ENCODE assay signal across 8 cellular contexts in the genomic region with DNA sequence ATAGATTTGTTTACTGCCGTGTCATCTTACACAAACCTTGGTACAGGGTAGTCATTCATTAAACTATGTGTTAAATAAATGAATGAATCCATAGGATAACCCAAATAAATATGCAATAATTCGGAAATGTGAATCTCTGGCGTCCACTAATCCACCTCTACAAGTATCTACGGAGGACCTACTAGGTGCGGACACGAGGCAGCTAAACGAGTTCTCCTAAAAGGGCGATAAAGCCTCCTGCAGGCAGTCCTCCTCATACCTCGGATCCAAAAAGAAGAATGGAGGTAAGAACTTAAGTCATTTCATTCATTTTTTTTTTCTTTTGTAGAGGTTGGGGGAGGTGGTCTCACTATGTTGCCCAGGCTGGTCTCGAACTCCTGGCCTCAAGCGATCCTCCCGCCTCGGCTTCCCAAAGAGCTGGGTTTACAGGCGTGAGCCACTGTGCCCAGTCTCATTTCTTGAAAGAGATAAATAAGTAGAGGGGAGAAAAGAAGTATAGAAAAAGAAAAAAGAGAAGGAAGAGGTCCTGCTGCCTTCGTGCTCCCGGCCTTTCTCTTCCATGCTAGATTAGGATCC. TPM values are rescaled to one million over a fixed set of nuclear protein-coding genes. Genes with fewer than 3 reads are reported as not detected.
DNase-seq lines count a peak whose midpoint lies in the region; ATAC-seq, FAIRE-seq and TF ChIP-seq lines count a peak whose summit lies in the region.

No MANE protein-coding gene starts in this region.

- H4K91ac ChIP-seq in mesenchymal stem cell (ENCODE audit: low read length): no peak overlapping the region

- TF ChIP-seq RAD21 in HCT116 (IDR thresholded peaks at IDR 0.05; ENCODE audit: low read depth) (no peak), K562 (CRISPR knock-in tag; conservative IDR thresholded peaks at IDR 0.05 in 1 of 2, IDR thresholded peaks at IDR 0.05 in 1 of 2) (no peak)

- TF ChIP-seq CTCF in 22Rv1 (IDR thresholded peaks at IDR 0.05): no peak
- no peak for TF ChIP-seq CTCF in HCT116 (IDR thresholded peaks at IDR 0.05 in 2 of 3, conservative IDR thresholded peaks at IDR 0.05 in 1 of 3; ENCODE audit: borderline replicate concordance in 1 of 3, insufficient read depth in 1 of 3, low read depth in 2 of 3, low read length in 2 of 3)
- no peak for TF ChIP-seq CTCF in K562 (IDR thresholded peaks at IDR 0.05 in 2 of 3, conservative IDR thresholded peaks at IDR 0.05 in 1 of 3; ENCODE audit: insufficient read depth in 2 of 3, low read depth in 1 of 3, low read length in 3 of 3)

- TF ChIP-seq EP300 in K562 (IDR thresholded peaks at IDR 0.05; ENCODE audit: low read length): no peak

- H2BK12ac ChIP-seq in mesenchymal stem cell (ENCODE audit: low read length in 2 of 2): no peak overlapping the region

- ATAC-seq in HCT116 (peak; percentile 40), K562 (no peak), HG02571 (IDR thresholded peaks at IDR 0.05; ENCODE audit: unreplicated experiment) (no peak)

- H2BK120ac ChIP-seq in mesenchymal stem cell (ENCODE audit: low read depth, low read length): no peak overlapping the region

- no peak overlapping the region for H2BK5ac ChIP-seq in mesenchymal stem cell (ENCODE audit: low read depth, low read length, poor library complexity, severe bottlenecking)

- no peak overlapping the region for H3K14ac ChIP-seq in mesenchymal stem cell (ENCODE audit: low read length in 2 of 2)

- CTCF ChIA-PET in HCT116 (lab: Charles Lee) (no interaction called here), K562 (lab: Yijun Ruan, JAX; ENCODE audit: low intra/inter-chr PET ratio) (no interaction called here)

- no peaks in the 10 kb centered on the region for H3K9me1 ChIP-seq in K562 (ENCODE audit: control insufficient read depth, insufficient read depth, low read length)

- peaks cover 14% of the 10 kb centered on the region; the same call in 1 of the 2 replicates for H4K20me1 ChIP-seq in HCT116 (ENCODE audit: insufficient read depth)
- H4K20me1 ChIP-seq in K562 (replicated peaks; ENCODE audit: control insufficient read depth, insufficient read depth, low read length): peaks cover 11% of the 10 kb centered on the region; the same call in 1 of the 2 replicates

- in situ Hi-C loops in K562 (cut with MboI): no loop called here

- peak overlapping the region; percentile 77 to 89 for H3K4me3 ChIP-seq in HCT116 (replicated peaks in 1 of 2; ENCODE audit: low read depth in 1 of 2, low read length in 2 of 2)
- peak overlapping the region; percentile 86 for H3K4me3 ChIP-seq in K562
- H3K4me3 ChIP-seq in mesenchymal stem cell (ENCODE audit: insufficient read depth in 1 of 2, low read depth in 1 of 2, low read length in 2 of 2): peak overlapping the region; percentile 37 to 92

- H4K8ac ChIP-seq in mesenchymal stem cell (ENCODE audit: low read length): no peak overlapping the region

- H3K9me3 ChIP-seq in HCT116 (ENCODE audit: control insufficient read depth in 1 of 2, insufficient read depth in 1 of 2, low read depth in 1 of 2, low read length in 2 of 2): no peaks in the 10 kb centered on the region
- no peaks in the 10 kb centered on the region for H3K9me3 ChIP-seq in K562 (replicated peaks; ENCODE audit: control insufficient read depth, insufficient read depth, low read depth, low read length)
- H3K9me3 ChIP-seq in mesenchymal stem cell (ENCODE audit: control insufficient read depth, low read length): no peaks in the 10 kb centered on the region

- H2AK5ac ChIP-seq in mesenchymal stem cell (ENCODE audit: low read length, severe bottlenecking): no peak overlapping the region

- RAD21 ChIA-PET in HCT116 (lab: Charles Lee; ENCODE audit: low non-redundant PET in 1 of 2, low total read pairs in 2 of 2, uncharacterized antibody in 2 of 2, unreplicated experiment in 2 of 2): no interaction called here

- H3K9me2 ChIP-seq in HCT116 (ENCODE audit: insufficient read depth): no peaks in the 10 kb centered on the region

- no peak overlapping the region for H3K23ac ChIP-seq in mesenchymal stem cell (ENCODE audit: low read length in 2 of 2)

- intact Hi-C loops in HCT116 (cut with micrococcal nuclease) (no loop called here), K562 (cut with micrococcal nuclease) (no loop called here)

- peaks cover 11 to 20% of the 10 kb centered on the region in 2 experiments; a peak in 3 of 4 replicates for H3K4me1 ChIP-seq in HCT116 (ENCODE audit: control insufficient read depth in 1 of 2, insufficient read depth in 2 of 2, low read length in 2 of 2)
- peaks cover 18 to 22% of the 10 kb centered on the region in 2 experiments; a peak in 4 of 5 replicates for H3K4me1 ChIP-seq in K562 (replicated peaks in 1 of 2; ENCODE audit: control insufficient read depth in 2 of 2, insufficient read depth in 2 of 2, low read length in 2 of 2)
- H3K4me1 ChIP-seq in mesenchymal stem cell (ENCODE audit: control insufficient read depth, insufficient read depth, low read depth, low read length): peaks cover 7% of the 10 kb centered on the region

- H3K79me1 ChIP-seq in mesenchymal stem cell (replicated peaks; ENCODE audit: low read length, poor library complexity, severe bottlenecking): no peaks in the 10 kb centered on the region

- peak overlapping the region in 1 of 2 experiments; percentile 26 for H3K18ac ChIP-seq in mesenchymal stem cell (ENCODE audit: low read depth in 1 of 2, low read length in 2 of 2)

- BruUV-seq in HCT116 (replicated peaks; lab: Mats Ljungman, UMichigan): TSS peak; percentile 82
- BruUV-seq in K562 (replicated peaks; lab: Mats Ljungman, UMichigan): TSS peak; percentile 88

- no peak for TF ChIP-seq POLR2A in HCT116 (IDR thresholded peaks at IDR 0.05; ENCODE audit: borderline replicate concordance, extremely low read depth, insufficient read depth, insufficient read length)
- no peak for TF ChIP-seq POLR2A in K562 (conservative IDR thresholded peaks at IDR 0.05)
- no peak for TF ChIP-seq POLR2A in GM12891 (IDR thresholded peaks at IDR 0.05; ENCODE audit: low read depth, low read length)

- peak overlapping the region; percentile 88 for H3K4me2 ChIP-seq in HCT116 (ENCODE audit: low read length)
- peak overlapping the region; percentile 98 for H3K4me2 ChIP-seq in K562 (ENCODE audit: insufficient read depth, low read length)
- peak overlapping the region; percentile 73 for H3K4me2 ChIP-seq in mesenchymal stem cell (ENCODE audit: low read length, poor library complexity, severe bottlenecking)

- DNase-seq in HCT116 (ENCODE audit: low read depth, low spot score) (no peak), K562 (ENCODE audit: extremely low read depth in 1 of 4, low spot score in 3 of 4) (peak in 1 of 4 experiments; percentile 27), mesenchymal stem cell (no peak), GM12891 (ENCODE audit: insufficient read length, low spot score) (no peak), KG1 (lab: John Stamatoyannopoulos, UW) (no peak)
- no peak for DNase-seq in activated CD4-positive, CD25-positive, alpha-beta regulatory T cell treated with anti-CD3 and anti-CD28 coated beads, Interleukin-2, amount 50 U/mL, for 72 hours

- H3K27me3 ChIP-seq in HCT116 (ENCODE audit: insufficient read depth, low read length): no peaks in the 10 kb centered on the region
- no peaks in the 10 kb centered on the region for H3K27me3 ChIP-seq in K562 (ENCODE audit: control insufficient read depth in 2 of 2, insufficient read depth in 2 of 2, low read length in 2 of 2)
- no peaks in the 10 kb centered on the region for H3K27me3 ChIP-seq in mesenchymal stem cell (ENCODE audit: control insufficient read depth in 1 of 2, insufficient read depth in 1 of 2, low read length in 2 of 2)

- H2AFZ ChIP-seq in HCT116 (ENCODE audit: low read depth, low read length, poor library complexity, severe bottlenecking) (no peak overlapping the region), K562 (ENCODE audit: low read depth, low read length) (peak overlapping the region; percentile 97), mesenchymal stem cell (ENCODE audit: low read depth, low read length) (no peak overlapping the region)

- no peak for FAIRE-seq in K562 (lab: Jason Lieb, UNC)
- FAIRE-seq in GM12891 (lab: Jason Lieb, UNC): no peak

- H3K36me3 ChIP-seq in HCT116 (ENCODE audit: control insufficient read depth in 1 of 2, insufficient read depth in 2 of 2, low read length in 2 of 2): peaks cover 27 to 40% of the 10 kb centered on the region in 2 experiments; a peak in 3 of 4 replicates
- H3K36me3 ChIP-seq in K562 (ENCODE audit: control insufficient read depth, insufficient read depth, low read length): peaks cover 40% of the 10 kb centered on the region
- H3K36me3 ChIP-seq in mesenchymal stem cell (ENCODE audit: control insufficient read depth in 1 of 2, insufficient read depth in 2 of 2, low read depth in 1 of 2, low read length in 2 of 2): peaks cover 22 to 34% of the 10 kb centered on the region in 2 experiments

- H3K79me2 ChIP-seq in HCT116 (ENCODE audit: insufficient read depth, low read length): peaks cover 43% of the 10 kb centered on the region
- H3K79me2 ChIP-seq in K562 (ENCODE audit: control insufficient read depth, insufficient read depth, low read length): peaks cover 44% of the 10 kb centered on the region

- H3K9ac ChIP-seq in HCT116 (ENCODE audit: low read length): peak overlapping the region; percentile 95
- peak overlapping the region; percentile 88 to 99; a peak in 3 of 4 replicates for H3K9ac ChIP-seq in K562 (ENCODE audit: insufficient read depth in 1 of 2, low read depth in 2 of 2, low read length in 2 of 2)
- peak overlapping the region; percentile 98 for H3K9ac ChIP-seq in mesenchymal stem cell (ENCODE audit: low read length)

- 4% methylated on average over 16 of the region's 16 CpGs for WGBS in K562 (ENCODE audit: insufficient coverage, low coverage, missing lambda C conversion rate)
- 35% methylated on average over 14 of the region's 16 CpGs for WGBS in mesenchymal stem cell

- H3K4ac ChIP-seq in mesenchymal stem cell (ENCODE audit: low read depth in 1 of 2, low read length in 2 of 2): no peak overlapping the region

- POLR2A ChIA-PET in HCT116 (lab: Charles Lee) (interaction anchor here (0.7 kb wide), 1 partner anchor 15 kb away, joined by 6 read pairs; no protein-coding TSS in a partner anchor), K562 (lab: Yijun Ruan, JAX) (interaction anchor here (0.6 to 3.1 kb wide), 8 partner anchors 10 to 131 kb away, joined by 3 to 16 read pairs (median 5); a partner anchor contains a TSS)

- H2BK15ac ChIP-seq in mesenchymal stem cell (ENCODE audit: low read depth, poor library complexity, severe bottlenecking): no peak overlapping the region

- H3K27ac ChIP-seq in 22Rv1 (peak overlapping the region; percentile 89), HCT116 (ENCODE audit: low read depth, low read length) (peak overlapping the region; percentile 58), K562 (ENCODE audit: extremely low read depth, low read depth, low read length) (peak overlapping the region; percentile 98), mesenchymal stem cell (ENCODE audit: low read length, poor library complexity, severe bottlenecking) (peak overlapping the region; percentile 85)

RNA-seq across cellular contexts. Expression of a gene that starts 0.7 kb away (rescaled TPM):
- total RNA-seq in HCT116 (2021; ENCODE audit: unreplicated experiment) (1,465 TPM), K562 (2014; rRNA removed) (998 and 1,475 TPM in 2 replicates), K562 (2014; rRNA removed; fragmentation: Illumina TruSeq; extraction: Trizol) (2,429 and 2,625 TPM in 2 replicates), K562 (2015; rRNA removed; fragmentation: Illumina TruSeq; extraction: Trizol) (1,966 and 2,155 TPM in 2 replicates), K562 (2021) (1,574 and 1,710 TPM in 2 replicates)
- polyA plus RNA-seq in HCT116 (2012): 1,622 and 1,968 TPM in 2 replicates
- 205 and 265 TPM in 2 replicates for total RNA-seq in K562 (2011; cell fraction: chromatin; rRNA removed; ENCODE audit: low replicate concordance)
- 160 and 166 TPM in 2 replicates for total RNA-seq in K562 (2011; cell fraction: nucleolus; rRNA removed)
- total RNA-seq in K562 (2011; cell fraction: nucleoplasm; rRNA removed): 355 and 545 TPM in 2 replicates
- polyA plus RNA-seq in K562 (2011; rRNA removed) (1,725 and 2,163 TPM in 2 replicates), K562 (2014; fragmentation: Illumina TruSeq; extraction: Trizol) (2,519 and 2,591 TPM in 2 replicates), K562 (2014; fragmentation: Nextera tagmentation; extraction: Ambion mirVana) (1,000 to 10,000 TPM; 2,367 to 2,942 TPM), K562 (2014; rRNA removed) (2,582 and 2,839 TPM in 2 replicates)
- polyA plus RNA-seq in K562 (2011; cell fraction: cytosol; rRNA removed): 410 and 873 TPM in 2 replicates
- 282 and 691 TPM in 2 replicates for polyA plus RNA-seq in K562 (2011; cell fraction: nucleus; rRNA removed)
- 2,790 and 3,257 TPM in 2 replicates for polyA plus RNA-seq in K562 (2012)
- 454 and 610 TPM in 2 replicates for polyA minus RNA-seq in K562 (2011; rRNA and poly(A)+ RNA removed)
- 278 and 319 TPM in 2 replicates for polyA minus RNA-seq in K562 (2011; cell fraction: cytosol; rRNA and poly(A)+ RNA removed)
- 49.8 and 108 TPM in 2 replicates for polyA minus RNA-seq in K562 (2011; cell fraction: nucleus; rRNA and poly(A)+ RNA removed)
- 2,543 TPM for polyA plus RNA-seq in mesenchymal stem cell (2013, experiment 1 of 2)
- 2,470 TPM for polyA plus RNA-seq in mesenchymal stem cell (2013, experiment 2 of 2)
- 4,137 TPM for polyA plus RNA-seq in GM12891 (2012; ENCODE audit: low read depth, missing spikeins)

RNA-seq across cellular contexts. Expression of a gene that starts 10.7 kb away (rescaled TPM):
- total RNA-seq in HCT116 (2021; ENCODE audit: unreplicated experiment) (7.2 TPM), K562 (2014; rRNA removed) (3.8 and 6.0 TPM in 2 replicates), K562 (2014; rRNA removed; fragmentation: Illumina TruSeq; extraction: Trizol) (6.9 and 7.9 TPM in 2 replicates), K562 (2015; rRNA removed; fragmentation: Illumina TruSeq; extraction: Trizol) (5.1 and 6.0 TPM in 2 replicates), K562 (2021) (11.0 and 11.2 TPM in 2 replicates)
- 2.9 and 3.5 TPM in 2 replicates for polyA plus RNA-seq in HCT116 (2012)
- 30.3 and 71.8 TPM in 2 replicates for total RNA-seq in K562 (2011; cell fraction: chromatin; rRNA removed; ENCODE audit: low replicate concordance)
- total RNA-seq in K562 (2011; cell fraction: nucleolus; rRNA removed): 21.2 and 21.8 TPM in 2 replicates
- 33.3 and 46.4 TPM in 2 replicates for total RNA-seq in K562 (2011; cell fraction: nucleoplasm; rRNA removed)
- polyA plus RNA-seq in K562 (2011; rRNA removed) (15.9 and 16.7 TPM in 2 replicates), K562 (2014; fragmentation: Illumina TruSeq; extraction: Trizol) (8.1 and 8.5 TPM in 2 replicates), K562 (2014; fragmentation: Nextera tagmentation; extraction: Ambion mirVana) (1 to 10 TPM; 2.2 to 2.7 TPM), K562 (2014; rRNA removed) (8.5 and 12.5 TPM in 2 replicates)
- 8.1 and 12.8 TPM in 2 replicates for polyA plus RNA-seq in K562 (2011; cell fraction: cytosol; rRNA removed)
- polyA plus RNA-seq in K562 (2011; cell fraction: nucleus; rRNA removed): 21.0 and 24.6 TPM in 2 replicates
- 5.7 and 6.6 TPM in 2 replicates for polyA plus RNA-seq in K562 (2012)
- 19.7 and 22.4 TPM in 2 replicates for polyA minus RNA-seq in K562 (2011; rRNA and poly(A)+ RNA removed)
- 6.8 and 12.5 TPM in 2 replicates for polyA minus RNA-seq in K562 (2011; cell fraction: cytosol; rRNA and poly(A)+ RNA removed)
- polyA minus RNA-seq in K562 (2011; cell fraction: nucleus; rRNA and poly(A)+ RNA removed): 12.4 and 18.9 TPM in 2 replicates
- polyA plus RNA-seq in mesenchymal stem cell (2013, experiment 1 of 2): 5.8 TPM
- 5.2 TPM for polyA plus RNA-seq in mesenchymal stem cell (2013, experiment 2 of 2)
- 0.82 TPM for polyA plus RNA-seq in GM12891 (2012; ENCODE audit: low read depth, missing spikeins)
